ENCODE assay signal across 8 cellular contexts in genomic region chr7:129343099-129343700, GRCh38.
DNase-seq lines count a peak whose midpoint lies in the region; TF ChIP-seq lines count a peak whose summit lies in the region.

No MANE protein-coding gene starts in this region.

- H3K27ac ChIP-seq in tibial artery = no peak overlapping the region

- intact Hi-C loops in tibial artery (cut with DNase I; ENCODE audit: low total_unique reads) = no loop called here

- peak; percentile 46 for DNase-seq in AG20443 (ENCODE audit: low spot score)
- DNase-seq in NCI-H2107 (lab: John Stamatoyannopoulos, UW) = peak; percentile 15
- DNase-seq in astrocyte of the cerebellum (ENCODE audit: low read depth) = peak; percentile 34
- peak; percentile 77 for DNase-seq in inferior parietal cortex (ENCODE audit: extremely low spot score)
- DNase-seq in tibial artery = no peak
- DNase-seq in NK-92 (lab: John Stamatoyannopoulos, UW; ENCODE audit: unreplicated experiment) = no peak
- DNase-seq in activated effector memory CD4-positive, alpha-beta T cell treated with anti-CD3 and anti-CD28 coated beads, Interleukin-2, amount 50 U/mL, for 16 hours = no peak

- in situ Hi-C loops in astrocyte of the cerebellum (cut with HindIII; ENCODE audit: low sequenced_read_pairs) = no loop called here

- H3K27me3 ChIP-seq in tibial artery = no peaks in the 10 kb centered on the region

- H3K36me3 ChIP-seq in tibial artery = no peaks in the 10 kb centered on the region

- H3K4me1 ChIP-seq in tibial artery = no peaks in the 10 kb centered on the region

- H3K9me3 ChIP-seq in tibial artery = no peaks in the 10 kb centered on the region

- H3K4me3 ChIP-seq in astrocyte of the cerebellum (ENCODE audit: low read depth, low read length) (no peak overlapping the region), tibial artery (no peak overlapping the region)

- TF ChIP-seq CTCF in GM12872 (IDR thresholded peaks at IDR 0.05; ENCODE audit: insufficient read depth, low read depth, low read length) = peak; percentile 64
- peak; percentile 60 for TF ChIP-seq CTCF in astrocyte of the cerebellum (IDR thresholded peaks at IDR 0.05; ENCODE audit: low read depth, low read length, missing control alignments)
- peak; percentile 42 to 58 for TF ChIP-seq CTCF in tibial artery (IDR thresholded peaks at IDR 0.05)

Comparison
In these comparisons a context has a peak if more than half of its experiments do, and no peak if none do; other contexts are left out.
1. DNase-seq: peak in AG20443 (single experiment), NCI-H2107 (single experiment), astrocyte of the cerebellum (single experiment) and inferior parietal cortex (single experiment); none in tibial artery (0 of 2), NK-92 (single experiment) and activated effector memory CD4-positive, alpha-beta T cell treated with anti-CD3 and anti-CD28 coated beads, Interleukin-2, amount 50 U/mL, for 16 hours (single experiment).
2. Peak in every context shown above with its lines, with median percentiles within 50 percentile points of each other: CTCF ChIP-seq.